Comparison of ENCODE assay signal across 8 cellular contexts in the genomic region with DNA sequence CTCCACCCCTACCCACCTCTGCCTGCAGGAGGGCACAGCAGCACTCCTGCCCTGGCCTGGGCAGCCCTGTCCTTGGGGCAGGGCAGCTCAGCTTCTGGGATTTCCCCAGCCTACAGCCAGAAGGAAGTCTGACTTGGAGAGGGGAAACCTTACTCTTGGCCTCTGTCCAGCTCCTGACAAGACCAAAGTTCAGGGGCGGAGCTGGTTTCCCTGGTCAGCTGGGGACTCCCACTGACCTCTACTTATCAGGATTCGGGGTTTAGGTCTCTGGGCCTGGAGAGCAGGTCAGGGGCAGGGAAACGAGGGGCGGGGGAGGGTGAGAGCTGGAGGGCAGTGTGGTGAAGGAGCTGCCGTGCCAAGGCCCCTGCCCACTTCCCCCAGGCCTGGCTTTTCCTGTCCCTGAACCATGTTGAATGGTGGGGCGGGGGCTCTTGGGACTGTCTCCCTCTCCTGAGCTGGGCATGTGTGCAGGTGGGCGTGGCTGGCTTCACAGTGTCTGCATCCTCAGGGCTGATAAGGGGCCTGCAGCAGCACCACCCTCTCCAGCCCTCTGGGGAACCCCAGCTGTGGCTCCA. TPM values are rescaled to one million over a fixed set of nuclear protein-coding genes. Genes with fewer than 3 reads are reported as not detected.
DNase-seq lines count a peak whose midpoint lies in the region; ATAC-seq and TF ChIP-seq lines count a peak whose summit lies in the region.
"Had no signal": no experiment of that assay in that cellular context is flagged by ENCODE, and none has a peak within 500 bp of the region (broad histone marks: within the 10 kb centered on the region; RNA-seq: fewer than 3 reads in every experiment).

No MANE protein-coding gene starts in this region.

- H3K79me2 ChIP-seq in Loucy (ENCODE audit: insufficient read depth, low read length), result no peaks in the 10 kb centered on the region

- no peak overlapping the region for H3K9ac ChIP-seq in Loucy (ENCODE audit: low read depth, low read length, poor library complexity, severe bottlenecking)

- ATAC-seq in GM18867 (IDR thresholded peaks at IDR 0.05; ENCODE audit: unreplicated experiment), result no peak

- H3K36me3 ChIP-seq in Loucy (ENCODE audit: insufficient read depth, low read length) (no peaks in the 10 kb centered on the region), thyroid gland (no peaks in the 10 kb centered on the region)
- H3K36me3 ChIP-seq: sigmoid colon had no signal

- TF ChIP-seq POLR2A in thyroid gland (IDR thresholded peaks at IDR 0.05), result no peak

- H3K4me2 ChIP-seq in Loucy (ENCODE audit: low read depth, low read length, poor library complexity, severe bottlenecking), result peak overlapping the region; percentile 71

- H3K27ac ChIP-seq in thyroid gland, result no peak overlapping the region
- H3K27ac ChIP-seq: sigmoid colon had no signal

- TF ChIP-seq CTCF in Loucy (conservative IDR thresholded peaks at IDR 0.05; ENCODE audit: low read length) (no peak), thyroid gland (IDR thresholded peaks at IDR 0.05) (no peak)

- 36 to 57% methylated on average over 6 of the region's 7 CpGs for WGBS in thyroid gland, 2 donors

- H3K4me1 ChIP-seq in Loucy (ENCODE audit: insufficient read depth, low read length, poor library complexity, severe bottlenecking) (peaks cover 15% of the 10 kb centered on the region), thyroid gland (peaks cover 7 to 20% of the 10 kb centered on the region in 2 donors)

- H3K27me3 ChIP-seq in Loucy (ENCODE audit: insufficient read depth, low read length, poor library complexity, severe bottlenecking) (no peaks in the 10 kb centered on the region), thyroid gland (no peaks in the 10 kb centered on the region)

- no peak overlapping the region for H2AFZ ChIP-seq in Loucy (ENCODE audit: low read length)

- intact Hi-C loops in thyroid gland (cut with DNase I), result no loop called here

- no peak overlapping the region for H3K4me3 ChIP-seq in Loucy (ENCODE audit: low read length, poor library complexity, severe bottlenecking)
- no peak overlapping the region for H3K4me3 ChIP-seq in thyroid gland (replicated peaks in 1 of 3)

- no peaks in the 10 kb centered on the region for H4K20me1 ChIP-seq in Loucy (ENCODE audit: insufficient read depth, low read length, poor library complexity, severe bottlenecking)

- H3K9me3 ChIP-seq in Loucy (ENCODE audit: insufficient read depth, low read depth, low read length) (no peaks in the 10 kb centered on the region), thyroid gland (no peaks in the 10 kb centered on the region)
- H3K9me3 ChIP-seq: sigmoid colon had no signal

- no peaks in the 10 kb centered on the region for H3K9me2 ChIP-seq in Loucy (replicated peaks; ENCODE audit: low read depth, low read length)

- no peaks in the 10 kb centered on the region for H3F3A ChIP-seq in Loucy (ENCODE audit: low read depth)

- DNase-seq in amniotic epithelial cell (ENCODE audit: low read depth) (peak; percentile 65), iris pigment epithelial cell (ENCODE audit: low read depth) (peak; percentile 53), thyroid gland (peak; percentile 20 to 23), NK-92 (lab: John Stamatoyannopoulos, UW; ENCODE audit: unreplicated experiment) (no peak), H4 (ENCODE audit: low spot score) (no peak)
- DNase-seq: sigmoid colon had no signal

RNA-seq across cellular contexts. Expression of gene ETV3, which starts 16.8 kb away (rescaled TPM):
- 10 to 100 TPM; 15.7 to 24.3 (median 16.0) TPM for total RNA-seq in thyroid gland
- 3.2 and 5.6 TPM in 2 replicates for total RNA-seq in H4 (2014; rRNA removed; shearing (Covaris generic))

RNA-seq across cellular contexts. Expression of gene ETV3L, which starts 55.4 kb away (rescaled TPM):
- not detected for total RNA-seq in thyroid gland
- not detected in 2 replicates for total RNA-seq in H4 (2014; rRNA removed; shearing (Covaris generic))
- total RNA-seq: sigmoid colon had no signal

Comparison
In these comparisons a context has a peak if more than half of its experiments do, and no peak if none do; other contexts are left out.
1. DNase-seq: peak in amniotic epithelial cell (single experiment), iris pigment epithelial cell (single experiment) and thyroid gland (2 of 2); none in NK-92 (single experiment) and H4 (single experiment).